In the genomic region with DNA sequence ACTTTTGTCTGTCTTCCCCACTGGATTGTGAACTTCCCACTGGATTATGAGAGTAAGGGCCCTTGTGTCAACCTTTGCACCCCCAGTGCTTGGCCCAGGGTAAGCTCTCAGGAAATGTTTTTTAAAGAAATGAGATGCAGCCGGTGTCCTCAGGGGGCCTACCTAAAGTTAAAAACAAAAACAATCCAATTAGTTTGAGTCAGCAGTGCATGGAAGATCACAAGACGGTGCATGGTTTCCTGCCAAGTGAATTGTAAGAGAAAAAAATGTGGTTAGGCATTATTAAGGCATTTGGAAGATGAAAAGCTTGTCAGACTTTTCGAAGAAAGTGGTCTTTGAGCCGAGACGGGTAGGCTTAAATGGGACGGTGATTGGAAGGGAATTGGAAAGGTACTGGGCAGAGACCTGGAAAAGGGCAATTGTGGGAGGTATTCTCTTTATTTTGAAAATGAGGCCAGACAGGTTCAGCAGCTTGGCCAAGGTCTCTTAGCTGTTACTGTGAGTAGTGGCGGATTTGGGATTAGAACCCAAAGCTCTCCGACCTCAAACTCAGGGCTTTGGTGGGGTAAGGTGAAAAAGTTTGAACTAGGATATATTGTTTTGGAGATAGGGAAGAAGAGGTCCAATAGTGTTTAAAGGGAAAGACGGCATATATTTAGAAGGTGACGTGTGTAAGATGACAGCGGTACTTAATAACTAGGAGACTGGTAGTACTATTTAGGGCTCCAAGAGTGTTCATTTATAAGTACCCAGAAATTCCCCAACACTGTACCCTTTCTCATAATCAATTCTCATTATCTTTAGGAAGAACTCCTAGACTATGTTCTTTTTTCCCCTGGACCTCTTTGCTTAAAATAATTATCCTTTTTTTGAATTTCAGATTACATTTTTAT, we compare ENCODE assay signal across 8 cellular contexts. TPM values are rescaled to one million over a fixed set of nuclear protein-coding genes. Genes with fewer than 3 reads are reported as not detected.
A peak's percentile ranks its signal among the peaks of the same experiment; 100 is the strongest.
DNase-seq lines count a peak whose midpoint lies in the region.

No MANE protein-coding gene starts in this region.

- H3K36me3 ChIP-seq in H7 (replicated peaks; ENCODE audit: control insufficient read depth, insufficient read depth, low read length) (no peaks in the 10 kb centered on the region), rectal smooth muscle tissue (ENCODE audit: control insufficient read depth, insufficient read depth, low read length) (no peaks in the 10 kb centered on the region)

- H3K4me1 ChIP-seq in rectal smooth muscle tissue (ENCODE audit: control insufficient read depth, insufficient read depth, low read length): peaks cover 13% of the 10 kb centered on the region

- H3K27me3 ChIP-seq in H7 (ENCODE audit: control insufficient read depth, insufficient read depth, low read length) (no peaks in the 10 kb centered on the region), rectal smooth muscle tissue (ENCODE audit: control insufficient read depth, insufficient read depth, low read length) (no peaks in the 10 kb centered on the region)

- peak overlapping the region; percentile 90 for H3K9ac ChIP-seq in rectal smooth muscle tissue (ENCODE audit: low read length)

- intact Hi-C loops in posterior cingulate gyrus (cut with DNase I): loop anchor here (5.0 kb wide), 2 partner anchors 828 to 1097 kb away; partner anchors contain the start of genes RAB3GAP2 and TGFB2

- H3K4me3 ChIP-seq in H7 (ENCODE audit: insufficient read depth, low read depth, low read length): peak overlapping the region; percentile 73
- H3K4me3 ChIP-seq in rectal smooth muscle tissue (ENCODE audit: low read length): peak overlapping the region; percentile 98

- H3K27ac ChIP-seq in angular gyrus (ENCODE audit: low read depth, low read length) (peak overlapping the region; percentile 88), rectal smooth muscle tissue (ENCODE audit: low read depth, low read length) (peak overlapping the region; percentile 96)

- DNase-seq in GM04503 (ENCODE audit: low read depth): peak; percentile 60
- DNase-seq in H7: peak; percentile 9
- peak; percentile 47 for DNase-seq in NCI-H446 treated with DMSO at 0.1 percent for 48 hours (lab: John Stamatoyannopoulos, UW)
- peak; percentile 12 for DNase-seq in hepatic stellate cell (ENCODE audit: low spot score)
- no peak for DNase-seq in posterior cingulate gyrus
- no peak for DNase-seq in middle frontal gyrus (ENCODE audit: extremely low spot score, low spot score)

RNA-seq across cellular contexts. Expression of gene LYPLAL1, which starts 1.2 kb away (rescaled TPM):
- 20.6 and 25.3 TPM in 2 replicates for total RNA-seq in H7 (2014; rRNA removed; shearing (Covaris generic))

Comparison
In these comparisons a context has a peak if more than half of its experiments do, and no peak if none do; other contexts are left out.
1. DNase-seq: peak in GM04503 (single experiment), H7 (single experiment), NCI-H446 treated with DMSO at 0.1 percent for 48 hours (single experiment) and hepatic stellate cell (single experiment); none in posterior cingulate gyrus (0 of 10) and middle frontal gyrus (single experiment).